In the genomic region with DNA sequence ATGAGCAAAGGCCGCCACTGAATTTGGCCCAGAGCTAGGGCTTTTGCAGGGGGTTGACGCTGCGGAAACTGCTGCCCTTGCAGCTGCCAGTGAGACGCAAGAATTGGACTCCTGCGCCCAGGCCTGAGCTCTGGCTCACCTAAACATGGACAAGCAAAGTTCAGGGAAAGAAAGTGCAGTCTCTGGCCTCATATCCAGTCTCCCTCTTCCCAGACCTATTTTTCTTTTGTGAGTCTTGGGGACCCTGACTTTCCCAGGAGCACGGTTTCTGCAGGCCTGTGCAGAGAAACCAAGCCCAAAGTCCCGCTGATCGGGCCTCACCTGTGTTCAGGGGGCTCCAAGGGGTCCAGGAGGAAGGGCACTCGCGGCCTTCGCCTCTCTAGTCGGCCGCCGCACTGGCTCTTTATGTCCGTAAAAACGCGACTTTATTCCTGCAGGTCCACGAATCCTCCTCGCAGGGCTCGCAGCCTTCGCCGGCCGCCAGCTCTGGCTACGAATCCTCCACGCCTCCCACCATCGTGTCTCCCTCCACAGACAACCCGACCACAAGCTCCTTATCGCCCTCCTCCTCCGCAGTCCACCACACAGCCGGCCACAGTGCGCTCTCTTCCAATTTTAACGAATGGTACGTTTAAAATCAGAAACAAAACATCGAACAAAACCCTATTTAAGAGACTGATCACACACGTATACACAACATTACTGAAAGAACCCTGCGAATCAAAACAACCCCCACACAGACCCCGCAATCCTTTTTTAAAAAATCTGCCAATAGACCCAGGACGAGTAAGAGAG, we compare ENCODE assay signal across 11 cellular contexts. TPM values are rescaled to one million over a fixed set of nuclear protein-coding genes. Genes with fewer than 3 reads are reported as not detected.
DNase-seq lines count a peak whose midpoint lies in the region; ATAC-seq and TF ChIP-seq lines count a peak whose summit lies in the region.
"Had no signal": no experiment of that assay in that cellular context is flagged by ENCODE, and none has a peak within 500 bp of the region (broad histone marks: within the 10 kb centered on the region; RNA-seq: fewer than 3 reads in every experiment).

No MANE protein-coding gene starts in this region.

- ATAC-seq in right cardiac atrium, result no peak
- ATAC-seq in mucosa of descending colon, result no peak
- no peak for ATAC-seq in GM21526 (IDR thresholded peaks at IDR 0.05; ENCODE audit: low FRiP score, unreplicated experiment)
- ATAC-seq: foreskin keratinocyte had no signal

- DNase-seq in right cardiac atrium (no peak), cardiac septum (ENCODE audit: low spot score) (no peak), breast epithelium (ENCODE audit: low spot score in 2 of 2) (no peak), mesendoderm (peak; percentile 74), mucosa of descending colon (no peak), BE2C (no peak)
- DNase-seq: COR-L47, foreskin keratinocyte had no signal

- H2BK5ac ChIP-seq in mesendoderm (ENCODE audit: low read length), result no peak overlapping the region

- no peak overlapping the region for H3K23ac ChIP-seq in mesendoderm (ENCODE audit: low read length)

- no peaks in the 10 kb centered on the region for H3K79me1 ChIP-seq in mesendoderm (ENCODE audit: low read length)

- peak overlapping the region; percentile 39 for H3K4me2 ChIP-seq in mesendoderm (ENCODE audit: low read length)

- WGBS in right cardiac atrium, result 8% methylated on average over 38 of the region's 38 CpGs
- no CpG with 5 or more reads among the region's 38 CpGs for WGBS in mesendoderm (ENCODE audit: extremely low coverage, insufficient coverage, low lambda C conversion rate)
- WGBS in urinary bladder, result 5% methylated on average over 38 of the region's 38 CpGs

- no peak overlapping the region for H3K27ac ChIP-seq in right cardiac atrium (ENCODE audit: low read length)
- no peak overlapping the region for H3K27ac ChIP-seq in breast epithelium
- H3K27ac ChIP-seq in mesendoderm (ENCODE audit: low read depth, low read length), result no peak overlapping the region
- H3K27ac ChIP-seq in urinary bladder (ENCODE audit: low read depth), result no peak overlapping the region
- H3K27ac ChIP-seq: foreskin keratinocyte, tibial nerve had no signal

- H3K4me3 ChIP-seq in right cardiac atrium (ENCODE audit: low read length), result peak overlapping the region; percentile 48
- peak overlapping the region; percentile 17 to 60 (median 22) for H3K4me3 ChIP-seq in breast epithelium
- no peak overlapping the region for H3K4me3 ChIP-seq in mesendoderm (ENCODE audit: low read length)
- H3K4me3 ChIP-seq in urinary bladder (ENCODE audit: low read depth, low read length), result peak overlapping the region; percentile 24
- no peak overlapping the region for H3K4me3 ChIP-seq in mucosa of descending colon
- no peak overlapping the region; the same call in 1 of the 2 replicates for H3K4me3 ChIP-seq in BE2C (ENCODE audit: low read depth, low read length)

- no peak overlapping the region for H2BK15ac ChIP-seq in mesendoderm (replicated peaks; ENCODE audit: low read depth)

- no peak overlapping the region for H3K9ac ChIP-seq in mesendoderm (ENCODE audit: low read length)

- H2AK5ac ChIP-seq in mesendoderm (ENCODE audit: low read length), result no peak overlapping the region

- H4K8ac ChIP-seq in mesendoderm (ENCODE audit: low read depth, low read length), result no peak overlapping the region

- H4K5ac ChIP-seq in mesendoderm (ENCODE audit: low read length), result no peak overlapping the region

- H3K4me1 ChIP-seq in right cardiac atrium (ENCODE audit: control insufficient read depth, insufficient read depth, low read length), result peaks cover 11% of the 10 kb centered on the region
- H3K4me1 ChIP-seq in breast epithelium, result peaks cover 3 to 9% of the 10 kb centered on the region in 2 donors
- no peaks in the 10 kb centered on the region for H3K4me1 ChIP-seq in mesendoderm (ENCODE audit: control insufficient read depth, low read depth, low read length)
- peaks cover 3% of the 10 kb centered on the region for H3K4me1 ChIP-seq in urinary bladder (ENCODE audit: insufficient read depth)
- H3K4me1 ChIP-seq in mucosa of descending colon (ENCODE audit: low read depth), result peaks cover 10% of the 10 kb centered on the region
- no peaks in the 10 kb centered on the region for H3K4me1 ChIP-seq in BE2C
- H3K4me1 ChIP-seq: foreskin keratinocyte had no signal

- H3K36me3 ChIP-seq in breast epithelium, result no peaks in the 10 kb centered on the region
- no peaks in the 10 kb centered on the region for H3K36me3 ChIP-seq in mesendoderm (ENCODE audit: control insufficient read depth, insufficient read depth, low read length)
- H3K36me3 ChIP-seq in urinary bladder (ENCODE audit: insufficient read depth), result no peaks in the 10 kb centered on the region
- H3K36me3 ChIP-seq in mucosa of descending colon (ENCODE audit: low read depth), result no peaks in the 10 kb centered on the region
- H3K36me3 ChIP-seq in BE2C, result no peaks in the 10 kb centered on the region
- H3K36me3 ChIP-seq: tibial nerve had no signal

- H3K18ac ChIP-seq in mesendoderm (ENCODE audit: low read length), result no peak overlapping the region

- intact Hi-C loops in right cardiac atrium (cut with DNase I) (no loop called here), cardiac septum (cut with DNase I) (no loop called here), breast epithelium (cut with DNase I; ENCODE audit: low total_unique reads) (no loop called here), mucosa of descending colon (cut with DNase I, micrococcal nuclease) (no loop called here)

- no peaks in the 10 kb centered on the region for H3K79me2 ChIP-seq in mesendoderm (ENCODE audit: control insufficient read depth, insufficient read depth, low read length)

- H2BK120ac ChIP-seq in mesendoderm (ENCODE audit: low read depth, low read length), result no peak overlapping the region

- peaks cover 2% of the 10 kb centered on the region for H3K9me3 ChIP-seq in right cardiac atrium (ENCODE audit: control insufficient read depth, low read length)
- H3K9me3 ChIP-seq in breast epithelium, result peaks cover 0 to 12% of the 10 kb centered on the region in 2 donors
- no peaks in the 10 kb centered on the region for H3K9me3 ChIP-seq in mucosa of descending colon
- H3K9me3 ChIP-seq in BE2C, result peaks cover 5% of the 10 kb centered on the region; the same call in 1 of the 2 replicates

- H3K56ac ChIP-seq in mesendoderm (ENCODE audit: low read length), result peak overlapping the region; percentile 61

- no peak overlapping the region for H3K4ac ChIP-seq in mesendoderm (ENCODE audit: low read depth, low read length)

- H3K27me3 ChIP-seq in right cardiac atrium (ENCODE audit: control insufficient read depth, insufficient read depth), result peaks cover 11% of the 10 kb centered on the region
- peaks cover 11 to 87% of the 10 kb centered on the region in 2 donors for H3K27me3 ChIP-seq in breast epithelium
- H3K27me3 ChIP-seq in mesendoderm (ENCODE audit: insufficient read depth, low read length, poor library complexity), result peaks cover 57% of the 10 kb centered on the region
- H3K27me3 ChIP-seq in BE2C, result peaks cover 95% of the 10 kb centered on the region

- TF ChIP-seq POLR2A in breast epithelium (IDR thresholded peaks at IDR 0.05), result no peak

- TF ChIP-seq CTCF in breast epithelium (IDR thresholded peaks at IDR 0.05) (no peak), mucosa of descending colon (IDR thresholded peaks at IDR 0.05) (no peak), BE2C (IDR thresholded peaks at IDR 0.05; ENCODE audit: low read depth, low read length) (no peak)

RNA-seq across cellular contexts. Expression of gene ZIC1, which starts 3.9 kb away (rescaled TPM):
- total RNA-seq in right cardiac atrium (under 1 TPM in 1 of 4 donors, not detected in 3; 0.95 TPM), cardiac septum (not detected), breast epithelium (1 to 10 TPM in 2 of 3 donors, not detected in 1; 2.0 to 6.1 TPM), urinary bladder (not detected), mucosa of descending colon (under 1 TPM in 1 of 3 donors, not detected in 2; 0.48 TPM)
- polyA plus RNA-seq in right cardiac atrium (not detected), urinary bladder (not detected)
- 1.0 TPM for polyA plus RNA-seq in mesendoderm (2013, experiment 1 of 2)
- 0.84 TPM for polyA plus RNA-seq in mesendoderm (2013, experiment 2 of 2)
- polyA plus RNA-seq in BE2C (2012; ENCODE audit: insufficient read depth, insufficient read length, low read depth), result not detected
- total RNA-seq: foreskin keratinocyte, tibial nerve had no signal
- polyA plus RNA-seq: foreskin keratinocyte had no signal

RNA-seq across cellular contexts. Expression of gene ZIC4, which starts 6.8 kb away (rescaled TPM):
- total RNA-seq in right cardiac atrium (not detected), cardiac septum (not detected), breast epithelium (under 1 TPM in 2 of 3 donors, not detected in 1; under 0.01 to 0.15 TPM), urinary bladder (not detected), mucosa of descending colon (not detected)
- polyA plus RNA-seq in right cardiac atrium (not detected), urinary bladder (not detected)
- polyA plus RNA-seq in mesendoderm (2013, experiment 1 of 2), result 0.01 TPM
- 0.01 TPM for polyA plus RNA-seq in mesendoderm (2013, experiment 2 of 2)
- polyA plus RNA-seq in BE2C (2012; ENCODE audit: insufficient read depth, insufficient read length, low read depth), result not detected
- total RNA-seq: foreskin keratinocyte had no signal
- polyA plus RNA-seq: foreskin keratinocyte had no signal

Comparison
In these comparisons a context has a peak if more than half of its experiments do, and no peak if none do; other contexts are left out.
1. H3K4me3 ChIP-seq: peak in right cardiac atrium (single experiment), breast epithelium (3 of 3) and urinary bladder (single experiment); none in mesendoderm (single experiment), mucosa of descending colon (single experiment) and BE2C (single experiment).